Comparison of ENCODE assay signal across 6 cellular contexts in the genomic region with DNA sequence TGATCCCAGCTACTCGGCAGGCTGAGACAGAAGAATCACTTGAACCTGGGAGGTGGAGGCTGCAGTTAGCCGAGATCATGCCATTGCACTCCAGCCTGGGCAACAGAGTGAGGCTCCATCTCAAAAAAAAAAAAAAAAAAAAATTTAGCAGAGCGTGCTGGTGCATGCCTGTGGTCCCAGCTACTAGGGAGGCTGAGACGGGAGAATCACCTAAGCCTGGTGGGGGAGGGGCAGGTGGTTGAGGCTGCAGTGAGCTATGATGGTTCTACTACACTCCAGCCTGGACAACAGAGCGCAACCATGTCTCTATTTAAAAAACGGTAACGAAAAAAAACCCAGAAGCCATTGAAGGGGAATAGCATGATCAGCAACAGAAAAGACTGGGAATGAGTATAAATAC.
"Had no signal": no experiment of that assay in that cellular context is flagged by ENCODE, and none has a peak within 500 bp of the region (broad histone marks: within the 10 kb centered on the region; RNA-seq: fewer than 3 reads in every experiment).

No MANE protein-coding gene starts in this region.

- DNase-seq: GOT3, H7, HCEC 1CT, IMR-90, KG1 had no signal

- FAIRE-seq: K562 had no signal

- ATAC-seq: K562 had no signal

- H3K4me3 ChIP-seq: K562 had no signal
